9 cellular contexts compared by ENCODE assay signal in genomic region chr15:55282284-55282833, GRCh38. TPM values are rescaled to one million over a fixed set of nuclear protein-coding genes. Genes with fewer than 3 reads are reported as not detected.
DNase-seq lines count a peak whose midpoint lies in the region; ATAC-seq, FAIRE-seq and TF ChIP-seq lines count a peak whose summit lies in the region.
"Had no signal": no experiment of that assay in that cellular context is flagged by ENCODE, and none has a peak within 500 bp of the region (broad histone marks: within the 10 kb centered on the region; RNA-seq: fewer than 3 reads in every experiment).

No MANE protein-coding gene starts in this region.

- H3K27ac Mint-ChIP-seq in activated CD4-positive, alpha-beta memory T cell treated with anti-CD3 and anti-CD28 coated beads for 36 hours, result peak overlapping the region; percentile 98

- DNase-seq in stimulated activated CD4-positive, alpha-beta T cell treated with anti-CD3 and anti-CD28 coated beads, Interleukin-15, amount 100 ng/mL, for 24 hours, result peak; percentile 23
- no peak for DNase-seq in stimulated activated CD4-positive, alpha-beta T cell treated with anti-CD3 and anti-CD28 coated beads, Interleukin-2, amount 100 ng/mL, for 48 hours
- no peak for DNase-seq in activated CD4-positive, alpha-beta memory T cell treated with anti-CD3 and anti-CD28 coated beads for 36 hours
- DNase-seq in glomerular visceral epithelial cell (ENCODE audit: extremely low spot score), result peak; percentile 77
- peak; percentile 14 for DNase-seq in urothelium cell line (ENCODE audit: low spot score)
- no peak for DNase-seq in caudate nucleus (lab: John Stamatoyannopoulos, UW)
- DNase-seq in dorsolateral prefrontal cortex, result no peak
- DNase-seq: activated effector memory CD4-positive, alpha-beta T cell treated with Interleukin-2 at 50 U/mL for 16 hours had no signal

- TF ChIP-seq CTCF in dorsolateral prefrontal cortex (IDR thresholded peaks at IDR 0.05 in 54 of 56, conservative IDR thresholded peaks at IDR 0.05 in 2 of 56; ENCODE audit: low read depth in 1 of 56, partially characterized antibody in 56 of 56), result no peak

- peaks cover 47% of the 10 kb centered on the region for H3K36me3 Mint-ChIP-seq in activated CD4-positive, alpha-beta memory T cell treated with anti-CD3 and anti-CD28 coated beads for 36 hours

- H3K4me1 Mint-ChIP-seq in activated CD4-positive, alpha-beta memory T cell treated with anti-CD3 and anti-CD28 coated beads for 36 hours (ENCODE audit: low read depth), result peaks cover 94% of the 10 kb centered on the region

- H3K27ac ChIP-seq in caudate nucleus (ENCODE audit: low read depth, low read length) (no peak overlapping the region), dorsolateral prefrontal cortex (no peak overlapping the region)

- POLR2A ChIA-PET in activated CD4-positive, alpha-beta memory T cell treated with anti-CD3 and anti-CD28 coated beads for 36 hours (lab: Charles Lee), result interaction anchor here (0.8 to 4.1 kb wide), 9 partner anchors 15 to 126 kb away, joined by 3 to 33 read pairs (median 4); partner anchors contain the start of genes CCPG1, PIERCE2 and RSL24D1

- no peak for ATAC-seq in GM18519 (IDR thresholded peaks at IDR 0.05; ENCODE audit: low FRiP score, unreplicated experiment)

- FAIRE-seq in urothelium cell line (lab: Jason Lieb, UNC), result no peak

- H3K4me3 Mint-ChIP-seq in activated CD4-positive, alpha-beta memory T cell treated with anti-CD3 and anti-CD28 coated beads for 36 hours, result peak overlapping the region; percentile 54

- H3K9me3 Mint-ChIP-seq in activated CD4-positive, alpha-beta memory T cell treated with anti-CD3 and anti-CD28 coated beads for 36 hours, result no peaks in the 10 kb centered on the region

- no peak overlapping the region for H3K4me3 ChIP-seq in dorsolateral prefrontal cortex

- H3K27me3 Mint-ChIP-seq in activated CD4-positive, alpha-beta memory T cell treated with anti-CD3 and anti-CD28 coated beads for 36 hours, result no peaks in the 10 kb centered on the region

- CTCF ChIA-PET in activated CD4-positive, alpha-beta memory T cell treated with anti-CD3 and anti-CD28 coated beads for 36 hours (lab: Charles Lee), result interaction anchor here (0.9 to 2.0 kb wide), 7 partner anchors 9 to 85 kb away, joined by 3 to 17 read pairs (median 4); no protein-coding TSS in a partner anchor

- intact Hi-C loops in activated CD4-positive, alpha-beta memory T cell treated with anti-CD3 and anti-CD28 coated beads for 36 hours (cut with micrococcal nuclease), result no loop called here
- intact Hi-C loops in dorsolateral prefrontal cortex (cut with DNase I), result no loop called here

- H3K27me3 ChIP-seq in dorsolateral prefrontal cortex, result no peaks in the 10 kb centered on the region

RNA-seq across cellular contexts. Expression of gene RAB27A, which starts 7.3 kb away (rescaled TPM):
- total RNA-seq in activated CD4-positive, alpha-beta memory T cell treated with anti-CD3 and anti-CD28 coated beads for 36 hours, result 100 to 1,000 TPM; 216 to 217 TPM
- total RNA-seq in dorsolateral prefrontal cortex, result 10 to 100 TPM in 43 of 120 experiments, 1 to 10 TPM in 77; 4.1 to 18.9 (median 8.6) TPM

RNA-seq across cellular contexts. Expression of gene PIGBOS1, which starts 36.6 kb away (rescaled TPM):
- total RNA-seq in activated CD4-positive, alpha-beta memory T cell treated with anti-CD3 and anti-CD28 coated beads for 36 hours, result 10 to 100 TPM; 10.5 to 11.1 TPM
- total RNA-seq in dorsolateral prefrontal cortex, result 10 to 100 TPM in 38 of 120 experiments, 1 to 10 TPM in 82; 5.4 to 17.6 (median 8.9) TPM

RNA-seq across cellular contexts. Expression of gene PIGB, which starts 36.7 kb away (rescaled TPM):
- 10 to 100 TPM; 18.0 to 18.9 TPM for total RNA-seq in activated CD4-positive, alpha-beta memory T cell treated with anti-CD3 and anti-CD28 coated beads for 36 hours
- total RNA-seq in dorsolateral prefrontal cortex, result 10 to 100 TPM in 70 of 120 experiments, 1 to 10 TPM in 50; 4.6 to 18.3 (median 10.5) TPM

Comparison
In these comparisons a context has a peak if more than half of its experiments do, and no peak if none do; other contexts are left out.
1. DNase-seq: peak in stimulated activated CD4-positive, alpha-beta T cell treated with anti-CD3 and anti-CD28 coated beads, Interleukin-15, amount 100 ng/mL, for 24 hours (single experiment), glomerular visceral epithelial cell (single experiment) and urothelium cell line (single experiment); none in stimulated activated CD4-positive, alpha-beta T cell treated with anti-CD3 and anti-CD28 coated beads, Interleukin-2, amount 100 ng/mL, for 48 hours (0 of 2), activated CD4-positive, alpha-beta memory T cell treated with anti-CD3 and anti-CD28 coated beads for 36 hours (single experiment), caudate nucleus (0 of 61) and dorsolateral prefrontal cortex (0 of 10).
2. RNA of gene RAB27A, which starts 7.3 kb away (total RNA-seq): 216 to 217 TPM in activated CD4-positive, alpha-beta memory T cell treated with anti-CD3 and anti-CD28 coated beads for 36 hours; 4.1 to 18.9 TPM in dorsolateral prefrontal cortex; every median in the first group is over 10 times any median in the second.